In the genomic region with DNA sequence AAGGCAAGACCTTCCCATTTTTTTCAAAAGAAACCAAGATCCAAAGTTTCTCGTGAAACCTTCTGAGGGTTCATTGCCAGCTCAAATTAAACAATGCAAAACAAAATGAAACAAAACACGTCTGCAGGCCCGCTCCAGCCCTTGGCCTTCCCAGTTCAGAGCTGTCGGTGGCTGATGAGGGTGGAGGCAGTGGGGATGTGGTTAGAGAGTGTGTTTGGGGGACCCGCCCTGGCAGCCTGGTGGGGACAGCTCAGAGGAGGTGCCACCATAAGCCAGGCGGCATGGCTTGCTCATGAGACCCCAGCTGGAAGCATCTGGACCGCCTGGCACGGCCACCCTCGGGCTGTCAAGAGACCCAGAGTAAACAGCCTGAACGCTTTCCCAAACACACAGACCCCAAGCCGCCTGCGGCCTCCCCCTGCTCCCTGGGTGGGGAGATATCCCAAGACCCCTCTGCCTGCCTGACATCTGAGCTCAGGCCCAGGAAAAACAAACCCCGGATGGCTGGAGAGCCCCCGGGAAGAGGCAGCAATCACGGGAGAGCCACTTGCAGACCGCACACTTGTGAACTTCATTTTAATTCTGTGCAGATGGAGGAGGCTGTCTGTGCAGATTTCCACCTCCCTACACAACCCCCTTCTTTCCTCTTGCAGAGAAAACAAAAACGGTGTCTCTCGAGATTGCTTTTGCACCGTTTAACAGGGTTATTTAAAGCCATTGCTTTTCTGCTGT, we compare ENCODE assay signal across 8 cellular contexts. TPM values are rescaled to one million over a fixed set of nuclear protein-coding genes. Genes with fewer than 3 reads are reported as not detected.
DNase-seq lines count a peak whose midpoint lies in the region; ATAC-seq and TF ChIP-seq lines count a peak whose summit lies in the region.

No MANE protein-coding gene starts in this region.

- TF ChIP-seq CTCF in mesothelial cell of epicardium (IDR thresholded peaks at IDR 0.05; ENCODE audit: unreplicated experiment): no peak
- no peak for TF ChIP-seq CTCF in GM13977 (IDR thresholded peaks at IDR 0.05; ENCODE audit: extremely low read depth, insufficient read depth, missing control alignments)

- ATAC-seq in aorta (ENCODE audit: low FRiP score): peak; percentile 65
- no peak for ATAC-seq in GM19035 (IDR thresholded peaks at IDR 0.05; ENCODE audit: unreplicated experiment)

- intact Hi-C loops in activated naive CD4-positive, alpha-beta T cell treated with anti-CD3 and anti-CD28 coated beads for 36 hours (cut with micrococcal nuclease): loop anchor here (1.0 kb wide), 2 partner anchors 37 to 62 kb away; no protein-coding TSS in a partner anchor
- intact Hi-C loops in aorta (cut with DNase I): no loop called here

- H3K4me3 Mint-ChIP-seq in activated naive CD4-positive, alpha-beta T cell treated with anti-CD3 and anti-CD28 coated beads for 36 hours: peak overlapping the region; percentile 70
- no peak overlapping the region for H3K4me3 Mint-ChIP-seq in mesothelial cell of epicardium

- no peaks in the 10 kb centered on the region for H3K36me3 ChIP-seq in aorta (ENCODE audit: control insufficient read depth in 1 of 2, insufficient read depth in 2 of 2, low read length in 1 of 2)

- H3K9me3 ChIP-seq in aorta (ENCODE audit: control insufficient read depth, low read length): no peaks in the 10 kb centered on the region

- H3K4me3 ChIP-seq in aorta (ENCODE audit: low read length in 2 of 2): no peak overlapping the region

- in situ Hi-C loops in GM13977 (cut with MboI; ENCODE audit: low pct_unique_long_range_greater_than_20kb, low sequenced_read_pairs, unreplicated experiment): no loop called here

- H3K4me1 Mint-ChIP-seq in activated naive CD4-positive, alpha-beta T cell treated with anti-CD3 and anti-CD28 coated beads for 36 hours (ENCODE audit: low read depth): peaks cover 61% of the 10 kb centered on the region
- H3K4me1 Mint-ChIP-seq in mesothelial cell of epicardium: peaks cover 9% of the 10 kb centered on the region

- H3K27ac ChIP-seq in aorta (ENCODE audit: low read depth in 1 of 2, low read length in 2 of 2): no peak overlapping the region

- H3K27me3 Mint-ChIP-seq in activated naive CD4-positive, alpha-beta T cell treated with anti-CD3 and anti-CD28 coated beads for 36 hours (ENCODE audit: low read depth): no peaks in the 10 kb centered on the region
- no peaks in the 10 kb centered on the region for H3K27me3 Mint-ChIP-seq in mesothelial cell of epicardium (ENCODE audit: low read depth)

- peaks cover 6% of the 10 kb centered on the region for H3K9me3 Mint-ChIP-seq in activated naive CD4-positive, alpha-beta T cell treated with anti-CD3 and anti-CD28 coated beads for 36 hours
- H3K9me3 Mint-ChIP-seq in mesothelial cell of epicardium: peaks cover 4% of the 10 kb centered on the region

- H3K27me3 ChIP-seq in aorta (ENCODE audit: control insufficient read depth in 1 of 2, insufficient read depth in 2 of 2, low read length in 1 of 2): no peaks in the 10 kb centered on the region

- DNase-seq in Ammon's horn (ENCODE audit: low spot score) (peak; percentile 48), NCI-H2171 treated with DMSO at 0.1 percent for 48 hours (lab: John Stamatoyannopoulos, UW) (peak; percentile 56), mesothelial cell of epicardium (ENCODE audit: low spot score in 2 of 2, unreplicated experiment in 2 of 2) (no peak), aorta (no peak), GM13977 (ENCODE audit: low spot score) (no peak), NOMO-1 treated with DMSO at 0.1 percent for 48 hours (lab: John Stamatoyannopoulos, UW; ENCODE audit: unreplicated experiment) (no peak)
- peak; percentile 43 for DNase-seq in activated naive CD4-positive, alpha-beta T cell treated with anti-CD3 and anti-CD28 coated beads for 36 hours

- peaks cover 0 to 2% of the 10 kb centered on the region in 2 donors for H3K4me1 ChIP-seq in aorta (ENCODE audit: control insufficient read depth in 1 of 2, insufficient read depth in 2 of 2, low read length in 2 of 2)

- CTCF ChIA-PET in activated naive CD4-positive, alpha-beta T cell treated with anti-CD3 and anti-CD28 coated beads for 36 hours (lab: Charles Lee): interaction anchor here (0.6 to 2.1 kb wide), 8 partner anchors 14 to 309 kb away, joined by 3 to 8 read pairs (median 4); no protein-coding TSS in a partner anchor

- peaks cover 1% of the 10 kb centered on the region for H3K36me3 Mint-ChIP-seq in activated naive CD4-positive, alpha-beta T cell treated with anti-CD3 and anti-CD28 coated beads for 36 hours (ENCODE audit: low read depth)
- H3K36me3 Mint-ChIP-seq in mesothelial cell of epicardium: no peaks in the 10 kb centered on the region

- H3K27ac Mint-ChIP-seq in activated naive CD4-positive, alpha-beta T cell treated with anti-CD3 and anti-CD28 coated beads for 36 hours: peak overlapping the region; percentile 65
- H3K27ac Mint-ChIP-seq in mesothelial cell of epicardium: peak overlapping the region; percentile 6

- WGBS in aorta, 2 donors: 19 to 31% methylated on average over 19 of the region's 19 CpGs

RNA-seq across cellular contexts. Expression of gene LITAF, which starts 35.4 kb away (rescaled TPM):
- total RNA-seq in activated naive CD4-positive, alpha-beta T cell treated with anti-CD3 and anti-CD28 coated beads for 36 hours: 100 to 1,000 TPM; 171 to 174 TPM
- total RNA-seq in mesothelial cell of epicardium (60.8 to 71.0 TPM (median 62.0 TPM) in 3 replicates), aorta (100 to 1,000 TPM; 145 to 157 TPM)
- polyA plus RNA-seq in aorta: 100 to 1,000 TPM in 1 of 2 donors, 10 to 100 TPM in 1; 83.1 to 137 TPM

RNA-seq across cellular contexts. Expression of gene SNN, which starts 46.2 kb away (rescaled TPM):
- total RNA-seq in activated naive CD4-positive, alpha-beta T cell treated with anti-CD3 and anti-CD28 coated beads for 36 hours: 10 to 100 TPM; 12.0 to 13.6 TPM
- total RNA-seq in mesothelial cell of epicardium (38.3 to 40.2 TPM (median 39.9 TPM) in 3 replicates), aorta (10 to 100 TPM; 15.1 to 15.9 TPM)
- polyA plus RNA-seq in aorta: 10 to 100 TPM; 13.0 to 15.5 TPM

Comparison
In these comparisons a context has a peak if more than half of its experiments do, and no peak if none do; other contexts are left out.
1. DNase-seq: peak in Ammon's horn (single experiment), NCI-H2171 treated with DMSO at 0.1 percent for 48 hours (single experiment) and activated naive CD4-positive, alpha-beta T cell treated with anti-CD3 and anti-CD28 coated beads for 36 hours (single experiment); none in mesothelial cell of epicardium (0 of 2), aorta (0 of 2), GM13977 (single experiment) and NOMO-1 treated with DMSO at 0.1 percent for 48 hours (single experiment).